Comparison of ENCODE assay signal across 7 cellular contexts in the genomic region with DNA sequence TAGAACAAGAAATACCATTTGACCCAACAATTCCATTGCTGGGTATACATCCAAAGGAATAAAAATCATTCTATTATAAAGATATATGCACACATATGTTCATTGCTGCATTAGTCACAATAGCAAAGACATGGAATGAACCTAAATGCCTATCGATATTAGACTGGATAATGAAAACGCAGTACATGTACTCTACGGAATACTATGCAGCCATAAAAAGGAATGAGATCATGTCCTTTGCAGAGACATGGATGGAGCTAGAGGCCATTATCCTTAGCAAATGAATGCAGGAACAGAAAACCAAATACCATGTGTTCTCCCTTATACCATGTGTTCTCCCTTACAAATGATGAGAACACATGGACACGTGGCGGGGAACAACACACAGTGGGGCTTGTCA.
"Had no signal": no experiment of that assay in that cellular context is flagged by ENCODE, and none has a peak within 500 bp of the region (broad histone marks: within the 10 kb centered on the region; RNA-seq: fewer than 3 reads in every experiment).

No MANE protein-coding gene starts in this region.

- H3K4me2 ChIP-seq: KMS-11 had no signal

- FAIRE-seq: HepG2, HTR-8/SVneo had no signal

- ATAC-seq: HepG2 had no signal

- DNase-seq: IMR-90, KBM-7, KG1 had no signal

- H3K9ac ChIP-seq: KMS-11 had no signal

- H3K27ac ChIP-seq: HL-60, KMS-11 had no signal
